In the genomic region with DNA sequence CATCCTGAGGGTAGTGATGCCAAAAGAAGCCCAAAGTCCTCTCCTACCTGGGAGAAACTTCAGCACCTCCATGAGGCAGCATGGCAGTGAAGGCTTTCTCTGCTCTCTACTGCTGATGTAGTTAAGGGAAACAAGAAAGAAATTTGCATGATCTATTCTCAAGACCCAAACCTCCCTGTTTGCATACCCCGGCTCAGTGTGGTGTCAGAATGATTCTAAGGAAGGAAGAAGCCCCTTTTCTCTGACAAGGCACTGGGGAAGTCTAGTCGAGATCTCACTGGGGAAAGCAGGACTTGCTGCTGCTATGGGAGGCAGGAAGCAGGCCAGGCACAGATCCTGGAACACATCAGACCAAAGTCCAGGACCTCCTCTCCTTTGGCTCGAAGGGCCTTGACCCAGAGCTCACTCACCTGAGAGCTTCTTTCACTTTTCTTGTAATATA, we compare ENCODE assay signal across 10 cellular contexts.
DNase-seq lines count a peak whose midpoint lies in the region; ATAC-seq and TF ChIP-seq lines count a peak whose summit lies in the region.
"Had no signal": no experiment of that assay in that cellular context is flagged by ENCODE, and none has a peak within 500 bp of the region (broad histone marks: within the 10 kb centered on the region; RNA-seq: fewer than 3 reads in every experiment).

No MANE protein-coding gene starts in this region.

- no peaks in the 10 kb centered on the region for H3K27me3 ChIP-seq in right lobe of liver
- H3K27me3 ChIP-seq: dorsolateral prefrontal cortex had no signal

- H3K36me3 ChIP-seq in right lobe of liver = no peaks in the 10 kb centered on the region

- no peaks in the 10 kb centered on the region for H3K9me3 ChIP-seq in right lobe of liver

- WGBS in right lobe of liver (ENCODE audit: insufficient coverage, low coverage, low lambda C conversion rate, missing lambda C conversion rate) = 16% methylated on average over 3 of the region's 3 CpGs

- H3K4me1 ChIP-seq in right lobe of liver = peaks cover 0 to 56% (median 19%) of the 10 kb centered on the region in 4 donors

- H3K4me3 ChIP-seq in right lobe of liver = no peak overlapping the region
- H3K4me3 ChIP-seq: dorsolateral prefrontal cortex had no signal

- TF ChIP-seq POLR2A in GM18526 (IDR thresholded peaks at IDR 0.05; ENCODE audit: extremely low read depth, insufficient read length) (peak; percentile 10), right lobe of liver (IDR thresholded peaks at IDR 0.05) (no peak)

- peak overlapping the region in 2 of 3 donors; percentile 14 to 22 for H3K27ac ChIP-seq in right lobe of liver
- H3K27ac ChIP-seq: dorsolateral prefrontal cortex had no signal

- ATAC-seq in GM21717 (IDR thresholded peaks at IDR 0.05; ENCODE audit: unreplicated experiment) (peak; percentile 88), HG03565 (IDR thresholded peaks at IDR 0.05; ENCODE audit: unreplicated experiment) (peak; percentile 66), right lobe of liver (peak; percentile 72 to 79 (median 75))
- ATAC-seq: HCT116 had no signal

- DNase-seq in right lobe of liver = peak; percentile 36 to 61 (median 54)
- DNase-seq in NCI-H2171 (lab: John Stamatoyannopoulos, UW) = no peak
- no peak for DNase-seq in LoVo (ENCODE audit: low spot score)
- no peak for DNase-seq in stimulated activated CD4-positive, alpha-beta T cell treated with anti-CD3 and anti-CD28 coated beads, Interleukin-4, amount 100 ng/mL, for 4 hours
- DNase-seq in SK-N-DZ (ENCODE audit: low spot score) = no peak
- DNase-seq: dorsolateral prefrontal cortex had no signal

- intact Hi-C loops in right lobe of liver (cut with DNase I) = no loop called here

- no peak for TF ChIP-seq CTCF in right lobe of liver (IDR thresholded peaks at IDR 0.05)

Comparison
In these comparisons a context has a peak if more than half of its experiments do, and no peak if none do; other contexts are left out.
1. DNase-seq: peak in right lobe of liver (3 of 3); none in NCI-H2171 (single experiment), LoVo (single experiment), stimulated activated CD4-positive, alpha-beta T cell treated with anti-CD3 and anti-CD28 coated beads, Interleukin-4, amount 100 ng/mL, for 4 hours (0 of 2) and SK-N-DZ (single experiment).
2. Peak in every context shown above with its lines, with median percentiles within 50 percentile points of each other: ATAC-seq.